ENCODE assay signal across 29 cellular contexts in the genomic region with DNA sequence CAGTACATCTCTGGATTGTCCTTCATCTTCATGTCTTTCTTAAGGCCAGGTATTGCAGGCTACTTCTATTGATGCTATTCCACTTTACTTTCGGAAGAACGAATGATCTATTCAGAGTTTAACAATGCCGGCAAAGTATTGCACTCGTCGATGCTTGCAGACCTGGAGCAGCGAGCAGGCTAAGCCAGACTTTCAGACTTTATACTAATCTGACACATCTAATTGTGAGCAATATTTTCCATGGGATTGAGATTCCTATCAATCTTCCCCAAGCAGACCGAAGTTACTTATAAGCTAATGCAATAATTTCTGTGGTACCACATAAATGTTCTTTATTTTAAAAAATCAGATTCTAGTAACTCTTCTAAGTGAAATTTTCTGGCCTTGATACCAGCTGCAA. TPM values are rescaled to one million over a fixed set of nuclear protein-coding genes. Genes with fewer than 3 reads are reported as not detected.
DNase-seq lines count a peak whose midpoint lies in the region; ATAC-seq and TF ChIP-seq lines count a peak whose summit lies in the region.
"Had no signal": no experiment of that assay in that cellular context is flagged by ENCODE, and none has a peak within 500 bp of the region (broad histone marks: within the 10 kb centered on the region; RNA-seq: fewer than 3 reads in every experiment).

No MANE protein-coding gene starts in this region.

- TF ChIP-seq CTCF in left ventricle myocardium inferior (IDR thresholded peaks at IDR 0.05; ENCODE audit: borderline replicate concordance) (no peak), esophagus muscularis mucosa (IDR thresholded peaks at IDR 0.05) (no peak), parathyroid adenoma (IDR thresholded peaks at IDR 0.05) (no peak), uterus (IDR thresholded peaks at IDR 0.05) (no peak)

- H3K9ac ChIP-seq in parathyroid adenoma: no peak overlapping the region

- H3K4me2 ChIP-seq in parathyroid adenoma (ENCODE audit: low read length): no peak overlapping the region
- H3K4me2 ChIP-seq: A549 had no signal

- in situ Hi-C loops in ACHN (cut with HindIII; ENCODE audit: low pct_ligation_motif_present, low pct_unique_long_range_greater_than_20kb, low sequenced_read_pairs): no loop called here

- no peaks in the 10 kb centered on the region for H3K79me2 ChIP-seq in parathyroid adenoma

- H3K36me3 ChIP-seq in left ventricle myocardium inferior (no peaks in the 10 kb centered on the region), esophagus muscularis mucosa (no peaks in the 10 kb centered on the region), parathyroid adenoma (ENCODE audit: control insufficient read depth, insufficient read depth, low read length) (no peaks in the 10 kb centered on the region), uterus (no peaks in the 10 kb centered on the region)
- H3K36me3 ChIP-seq: neutrophil, prostate gland had no signal

- H3K27me3 ChIP-seq in left ventricle myocardium inferior (ENCODE audit: low read depth) (no peaks in the 10 kb centered on the region), esophagus muscularis mucosa (no peaks in the 10 kb centered on the region), parathyroid adenoma (ENCODE audit: control insufficient read depth, insufficient read depth, low read length) (no peaks in the 10 kb centered on the region), uterus (no peaks in the 10 kb centered on the region)
- H3K27me3 ChIP-seq: body of pancreas had no signal

- H3K4me3 ChIP-seq in left ventricle myocardium inferior (peak overlapping the region; percentile 63), esophagus muscularis mucosa (peak overlapping the region; percentile 26 to 42 (median 31)), parathyroid adenoma (ENCODE audit: low read depth, low read length) (peak overlapping the region; percentile 38), uterus (peak overlapping the region in 1 of 2 donors; percentile 4)
- H3K4me3 ChIP-seq: A549, body of pancreas, prostate gland had no signal

- WGBS in esophagus muscularis mucosa: 79% methylated on average over 7 of the region's 7 CpGs

- H3K9me3 ChIP-seq in left ventricle myocardium inferior (replicated peaks) (no peaks in the 10 kb centered on the region), esophagus muscularis mucosa (no peaks in the 10 kb centered on the region), parathyroid adenoma (ENCODE audit: control insufficient read depth, low read length) (no peaks in the 10 kb centered on the region), uterus (no peaks in the 10 kb centered on the region)
- H3K9me3 ChIP-seq: A549, body of pancreas, neutrophil, prostate gland had no signal

- DNase-seq in left ventricle myocardium inferior (no peak), Right ventricle myocardium superior (no peak), esophagus muscularis mucosa (ENCODE audit: extremely low spot score) (no peak), uterus (no peak), NCI-H748 treated with DMSO at 0.1 percent for 48 hours (lab: John Stamatoyannopoulos, UW) (no peak), NCI-H1436 treated with DMSO at 0.1 percent for 48 hours (lab: John Stamatoyannopoulos, UW) (no peak), ACHN (no peak)
- DNase-seq: activated CD4-positive, alpha-beta T cell treated with anti-CD3 and anti-CD28 coated beads, Interleukin-2, amount 50 U/mL, for 48 hours; activated CD4-positive, CD25-positive, alpha-beta regulatory T cell treated with anti-CD3 and anti-CD28 coated beads, Interleukin-2, amount 50 U/mL, for 72 hours; activated naive CD4-positive, alpha-beta T cell; body of pancreas; CD8-positive, alpha-beta T cell; effector CD4-positive, alpha-beta T cell; Karpas-422; kidney glomerular epithelial cell; mesendoderm; NCI-H1417; NCI-H226; NCI-H526 treated with DMSO at 0.1 percent for 48 hours; PC-3 had no signal

- intact Hi-C loops in left ventricle myocardium inferior (cut with micrococcal nuclease): loop anchor here (10.0 kb wide), 1 partner anchor 139 kb away; no protein-coding TSS in a partner anchor
- intact Hi-C loops in Right ventricle myocardium superior (cut with DNase I): no loop called here
- intact Hi-C loops in esophagus muscularis mucosa (cut with DNase I): no loop called here
- intact Hi-C loops in uterus (cut with DNase I; ENCODE audit: low total_unique reads): no loop called here

- peaks cover 20% of the 10 kb centered on the region for H3K4me1 ChIP-seq in left ventricle myocardium inferior
- peaks cover 0 to 5% (median 0%) of the 10 kb centered on the region in 4 donors for H3K4me1 ChIP-seq in esophagus muscularis mucosa
- no peaks in the 10 kb centered on the region for H3K4me1 ChIP-seq in parathyroid adenoma
- no peaks in the 10 kb centered on the region for H3K4me1 ChIP-seq in uterus
- H3K4me1 ChIP-seq: A549, body of pancreas, prostate gland had no signal

- H3K27ac ChIP-seq in left ventricle myocardium inferior (replicated peaks) (peak overlapping the region; percentile 81), esophagus muscularis mucosa (replicated peaks in 1 of 4) (peak overlapping the region in 3 of 4 donors; percentile 5 to 32 (median 8)), parathyroid adenoma (no peak overlapping the region), uterus (peak overlapping the region; percentile 18 to 76)
- H3K27ac ChIP-seq: A549, body of pancreas, neutrophil, prostate gland had no signal

- TF ChIP-seq EP300 in esophagus muscularis mucosa (IDR thresholded peaks at IDR 0.05): no peak

- TF ChIP-seq POLR2A in esophagus muscularis mucosa (IDR thresholded peaks at IDR 0.05; ENCODE audit: low read depth) (no peak), uterus (IDR thresholded peaks at IDR 0.05) (no peak)

- no peak overlapping the region for H2AFZ ChIP-seq in parathyroid adenoma

- ATAC-seq in Right ventricle myocardium superior (ENCODE audit: poor library complexity): no peak
- ATAC-seq: A549; body of pancreas; CD8-positive, alpha-beta T cell; PC-3; stimulated activated effector memory CD8-positive, alpha-beta T cell treated with anti-CD3 and anti-CD28 coated beads, Interleukin-12 subunit alpha, Interleukin-12 subunit beta, amount 100 ng/mL, for 72 hours had no signal

RNA-seq across cellular contexts. Expression of gene EMCN, which starts 1.6 kb away (rescaled TPM):
- 43.6 TPM for total RNA-seq in left ventricle myocardium inferior
- total RNA-seq in Right ventricle myocardium superior: 31.8 TPM
- 10 to 100 TPM in 3 of 4 donors, 1 to 10 TPM in 1; 6.2 to 26.3 (median 16.2) TPM for total RNA-seq in esophagus muscularis mucosa
- 10 to 100 TPM; 33.3 to 84.1 (median 54.3) TPM for total RNA-seq in uterus
- total RNA-seq: B cell; CD8-positive, alpha-beta T cell; epithelial cell of proximal tubule; myocyte; PC-3; T-helper 2 cell treated with Interferon-gamma antibody and Interleukin-4, amounts not matched to agents 100 ng/mL and 5 ng/mL, for 36 hours had no signal
